Comparison of ENCODE assay signal across 27 cellular contexts in the genomic region with DNA sequence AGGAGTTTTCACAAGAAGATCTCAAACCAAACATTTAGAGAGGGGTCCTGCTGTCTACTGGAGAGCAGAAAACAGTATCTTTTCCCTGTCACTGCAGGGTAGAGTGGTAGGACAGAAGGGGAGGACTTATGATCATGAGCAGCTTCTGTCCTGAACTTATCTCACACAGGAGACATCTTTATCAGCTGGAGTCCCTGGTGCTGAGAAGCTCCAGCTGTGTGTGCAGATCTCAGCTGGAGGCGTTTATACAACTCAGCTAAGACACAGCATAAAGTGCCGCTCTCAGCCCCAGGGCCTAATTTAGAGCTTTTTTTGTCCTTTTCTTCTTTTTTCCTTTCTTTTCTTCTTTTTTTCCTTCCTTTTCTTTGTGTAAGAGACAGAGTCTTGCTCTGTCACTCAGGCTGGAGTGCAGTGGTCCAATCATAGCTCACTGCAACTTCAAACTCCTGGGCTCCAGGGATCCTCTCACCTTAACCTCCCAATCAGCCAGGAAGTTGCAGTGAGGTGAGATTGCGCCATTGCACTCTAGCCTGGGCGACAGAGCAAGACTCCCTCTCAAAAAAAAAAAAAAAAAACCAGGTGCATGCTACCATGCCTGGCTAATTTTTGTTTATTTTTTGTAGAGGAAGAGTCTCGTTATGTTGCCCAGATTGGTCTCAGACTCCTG. TPM values are rescaled to one million over a fixed set of nuclear protein-coding genes. Genes with fewer than 3 reads are reported as not detected.
DNase-seq lines count a peak whose midpoint lies in the region; ATAC-seq and TF ChIP-seq lines count a peak whose summit lies in the region.
"Had no signal": no experiment of that assay in that cellular context is flagged by ENCODE, and none has a peak within 500 bp of the region (broad histone marks: within the 10 kb centered on the region; RNA-seq: fewer than 3 reads in every experiment).

No MANE protein-coding gene starts in this region.

- H3K9ac ChIP-seq in trophoblast cell (ENCODE audit: low read length), result no peak overlapping the region

- ATAC-seq in GM19467 (IDR thresholded peaks at IDR 0.05; ENCODE audit: unreplicated experiment) (no peak), GM19351 (IDR thresholded peaks at IDR 0.05; ENCODE audit: unreplicated experiment) (no peak)
- ATAC-seq: activated CD4-positive, CD25-positive, alpha-beta regulatory T cell treated with anti-CD3 and anti-CD28 coated beads, Interleukin-2, amount 50 U/mL, for 24 hours; activated T-helper 17 cell treated with anti-CD3 and anti-CD28 coated beads, Interleukin-2, amount 50 U/mL, for 72 hours; left lobe of liver had no signal

- no peak overlapping the region for H3K4me2 ChIP-seq in trophoblast cell (ENCODE audit: low read length)

- H3K27ac ChIP-seq in cardiac muscle cell, result peak overlapping the region; percentile 73
- H3K27ac ChIP-seq in trophoblast cell (ENCODE audit: low read depth, low read length), result no peak overlapping the region
- H3K27ac ChIP-seq: brain microvascular endothelial cell, prostate gland, sigmoid colon, SJSA1, tibial nerve had no signal

- H3K79me1 ChIP-seq in trophoblast cell (ENCODE audit: low read length), result peaks cover 6% of the 10 kb centered on the region

- H3K4ac ChIP-seq in trophoblast cell (ENCODE audit: low read depth, low read length), result no peak overlapping the region

- no peak overlapping the region for H2AK5ac ChIP-seq in trophoblast cell (ENCODE audit: low read length)

- no peak overlapping the region for H3K14ac ChIP-seq in trophoblast cell (ENCODE audit: low read length)

- peak; percentile 4 to 45 for DNase-seq in cardiac muscle cell (ENCODE audit: low read depth in 1 of 2, low spot score in 1 of 2)
- no peak for DNase-seq in cardiac septum (ENCODE audit: low spot score)
- peak; percentile 4 for DNase-seq in OCI-M1 (lab: John Stamatoyannopoulos, UW)
- DNase-seq in erythroblast (lab: John Stamatoyannopoulos, UW), result peak; percentile 84 to 96
- DNase-seq in trophoblast cell, result peak; percentile 30 to 35
- DNase-seq in NCI-H526 treated with DMSO at 0.1 percent for 48 hours (lab: John Stamatoyannopoulos, UW), result no peak
- DNase-seq: activated CD4-positive, alpha-beta memory T cell treated with anti-CD3 and anti-CD28 coated beads for 36 hours; activated CD8-positive, alpha-beta memory T cell treated with anti-CD3 and anti-CD28 coated beads, Interleukin-2, amount 50 U/mL, for 4 hours; amygdala; brain microvascular endothelial cell; CD8-positive, alpha-beta memory T cell; DMS153; effector CD4-positive, alpha-beta T cell; HCEC 1CT; Karpas-422; NCI-H2081; RPMI8226; sigmoid colon; stimulated activated CD4-positive, alpha-beta T cell treated with anti-CD3 and anti-CD28 coated beads, Interleukin-4, amount 100 ng/mL, for 24 hours had no signal

- H3K79me2 ChIP-seq in trophoblast cell (ENCODE audit: control insufficient read depth, insufficient read depth, low read length, poor library complexity), result no peaks in the 10 kb centered on the region

- H3K27me3 ChIP-seq in cardiac muscle cell (no peaks in the 10 kb centered on the region), trophoblast cell (ENCODE audit: insufficient read depth, low read length) (no peaks in the 10 kb centered on the region)
- H3K27me3 ChIP-seq: brain microvascular endothelial cell, sigmoid colon, SJSA1, tibial nerve had no signal

- H3K4me3 ChIP-seq in cardiac muscle cell (no peak overlapping the region), trophoblast cell (ENCODE audit: low read depth, low read length) (no peak overlapping the region)
- H3K4me3 ChIP-seq: prostate gland, sigmoid colon, SJSA1, tibial nerve had no signal

- H2BK5ac ChIP-seq in trophoblast cell (ENCODE audit: low read depth, low read length, poor library complexity), result peak overlapping the region; percentile 19

- H3K9me3 ChIP-seq in cardiac muscle cell (ENCODE audit: low read depth), result no peaks in the 10 kb centered on the region
- peaks cover 5% of the 10 kb centered on the region for H3K9me3 ChIP-seq in trophoblast cell (ENCODE audit: insufficient read depth, low read depth, low read length)
- H3K9me3 ChIP-seq: prostate gland, sigmoid colon, SJSA1, tibial nerve had no signal

- H4K91ac ChIP-seq in trophoblast cell (ENCODE audit: low read depth, low read length), result peak overlapping the region; percentile 35

- intact Hi-C loops in cardiac septum (cut with DNase I), result no loop called here

- H3K36me3 ChIP-seq in cardiac muscle cell (no peaks in the 10 kb centered on the region), trophoblast cell (ENCODE audit: control insufficient read depth in 1 of 2, insufficient read depth in 2 of 2, low read length in 2 of 2) (no peaks in the 10 kb centered on the region)
- H3K36me3 ChIP-seq: brain microvascular endothelial cell, prostate gland, SJSA1 had no signal

- peak overlapping the region; percentile 29 for H3K18ac ChIP-seq in trophoblast cell (ENCODE audit: low read length)

- TF ChIP-seq CTCF in cardiac muscle cell (IDR thresholded peaks at IDR 0.05; ENCODE audit: low read depth, low read length), result no peak

- WGBS in trophoblast cell (ENCODE audit: extremely low coverage, insufficient coverage, insufficient read length), result no CpG with 5 or more reads among the region's 5 CpGs

- H4K12ac ChIP-seq in trophoblast cell (ENCODE audit: low read depth, low read length), result no peak overlapping the region

- H3K23ac ChIP-seq in trophoblast cell (ENCODE audit: low read length), result no peak overlapping the region

- peak overlapping the region; percentile 11 for H2BK120ac ChIP-seq in trophoblast cell (ENCODE audit: insufficient read depth, low read length, poor library complexity)

- peak overlapping the region; percentile 29 for H4K8ac ChIP-seq in trophoblast cell (ENCODE audit: low read depth, low read length)

- peak; percentile 14 for TF ChIP-seq POLR2A in erythroblast (IDR thresholded peaks at IDR 0.05; ENCODE audit: low read length)

- H2BK12ac ChIP-seq in trophoblast cell (ENCODE audit: low read length), result peak overlapping the region; percentile 54

- H3K4me1 ChIP-seq in cardiac muscle cell (ENCODE audit: low read depth) (peaks cover 12% of the 10 kb centered on the region), trophoblast cell (ENCODE audit: control insufficient read depth in 1 of 2, insufficient read depth in 2 of 2, low read length in 2 of 2) (peaks cover 3 to 11% of the 10 kb centered on the region in 2 experiments)
- H3K4me1 ChIP-seq: prostate gland, sigmoid colon, tibial nerve had no signal

- no peak overlapping the region for H2AFZ ChIP-seq in trophoblast cell (ENCODE audit: insufficient read depth, low read length, poor library complexity)

RNA-seq across cellular contexts. Expression of gene CCDC125, which starts 31.9 kb away (rescaled TPM):
- total RNA-seq in cardiac muscle cell, result 0.81 and 4.4 TPM in 2 replicates
- 0.65 and 1.9 TPM in 2 replicates for polyA plus RNA-seq in cardiac muscle cell
- 2.9 TPM for total RNA-seq in cardiac septum
- polyA plus RNA-seq in trophoblast cell (2013), result 1.7 TPM in 2 replicates

Comparison
In these comparisons a context has a peak if more than half of its experiments do, and no peak if none do; other contexts are left out.
1. DNase-seq: peak in cardiac muscle cell (2 of 2), OCI-M1 (single experiment), erythroblast (2 of 2) and trophoblast cell (2 of 2); none in cardiac septum (single experiment) and NCI-H526 treated with DMSO at 0.1 percent for 48 hours (single experiment).